12 cellular contexts compared by ENCODE assay signal in genomic region chr2:45885111-45885685, GRCh38.
DNase-seq lines count a peak whose midpoint lies in the region; ATAC-seq, FAIRE-seq and TF ChIP-seq lines count a peak whose summit lies in the region.
"Had no signal": no experiment of that assay in that cellular context is flagged by ENCODE, and none has a peak within 500 bp of the region (broad histone marks: within the 10 kb centered on the region; RNA-seq: fewer than 3 reads in every experiment).

No MANE protein-coding gene starts in this region.

- no peak for FAIRE-seq in astrocyte (lab: Jason Lieb, UNC)
- FAIRE-seq: islet of Langerhans had no signal

- no peaks in the 10 kb centered on the region for H3K36me3 Mint-ChIP-seq in astrocyte (ENCODE audit: low read depth, unreplicated experiment)

- no peaks in the 10 kb centered on the region for H3K4me1 ChIP-seq in astrocyte (ENCODE audit: insufficient read depth, low read length)
- peaks cover 0 to 34% of the 10 kb centered on the region in 2 donors for H3K4me1 ChIP-seq in thyroid gland

- peaks cover 3% of the 10 kb centered on the region for H3K4me1 Mint-ChIP-seq in astrocyte (ENCODE audit: low read depth, unreplicated experiment)

- peaks cover 11% of the 10 kb centered on the region for H4K20me1 ChIP-seq in astrocyte (ENCODE audit: insufficient read depth, low read length)

- no peak overlapping the region for H3K27ac Mint-ChIP-seq in astrocyte (ENCODE audit: unreplicated experiment)

- H3K4me2 ChIP-seq in astrocyte (ENCODE audit: low read length): no peak overlapping the region

- TF ChIP-seq POLR2A in thyroid gland (IDR thresholded peaks at IDR 0.05): no peak

- WGBS in thyroid gland, 2 donors: 62 to 74% methylated on average over 3 of the region's 3 CpGs

- ATAC-seq in HG03457 (IDR thresholded peaks at IDR 0.05; ENCODE audit: unreplicated experiment): no peak

- peak; percentile 30 for DNase-seq in NCI-H1694 treated with DMSO at 0.1 percent for 48 hours (lab: John Stamatoyannopoulos, UW)
- DNase-seq in NCI-H1694 (lab: John Stamatoyannopoulos, UW): no peak
- peak; percentile 41 for DNase-seq in astrocyte (ENCODE audit: low read depth)
- DNase-seq in inferior parietal cortex (ENCODE audit: extremely low spot score): peak; percentile 40
- no peak for DNase-seq in thyroid gland
- DNase-seq in activated T-cell treated with anti-CD3 and anti-CD28 coated beads, Interleukin-2, amount 50 U/mL, for 1 hour: no peak
- no peak for DNase-seq in NCI-H2081 (lab: John Stamatoyannopoulos, UW)
- DNase-seq: GF-D8, NCI-H446 treated with DMSO at 0.1 percent for 48 hours, trophoblast cell had no signal

- H2AFZ ChIP-seq in astrocyte (ENCODE audit: low read depth, low read length): no peak overlapping the region

- H3K9me3 Mint-ChIP-seq in astrocyte (ENCODE audit: unreplicated experiment): no peaks in the 10 kb centered on the region

- TF ChIP-seq CTCF in astrocyte (IDR thresholded peaks at IDR 0.05; ENCODE audit: insufficient read depth, low read depth, low read length): no peak
- no peak for TF ChIP-seq CTCF in thyroid gland (IDR thresholded peaks at IDR 0.05)

- no peaks in the 10 kb centered on the region for H3K79me2 ChIP-seq in astrocyte (ENCODE audit: insufficient read depth, low read length)

- intact Hi-C loops in thyroid gland (cut with DNase I): no loop called here

- H3K9ac ChIP-seq in astrocyte (ENCODE audit: low read length): no peak overlapping the region

- H3K4me3 ChIP-seq in astrocyte (ENCODE audit: insufficient read depth, low read depth, low read length) (no peak overlapping the region), thyroid gland (replicated peaks in 1 of 3) (no peak overlapping the region)

- H3K36me3 ChIP-seq in astrocyte (ENCODE audit: insufficient read depth, low read length) (no peaks in the 10 kb centered on the region), thyroid gland (no peaks in the 10 kb centered on the region)

- H3K9me3 ChIP-seq in astrocyte (ENCODE audit: insufficient read depth, low read depth, low read length) (no peaks in the 10 kb centered on the region), thyroid gland (no peaks in the 10 kb centered on the region)

- no peak overlapping the region for H3K4me3 Mint-ChIP-seq in astrocyte (ENCODE audit: unreplicated experiment)

- peaks cover 2% of the 10 kb centered on the region for H3K27me3 Mint-ChIP-seq in astrocyte (ENCODE audit: low read depth, unreplicated experiment)

- H3K27me3 ChIP-seq in astrocyte (ENCODE audit: insufficient read depth, low read length) (no peaks in the 10 kb centered on the region), thyroid gland (no peaks in the 10 kb centered on the region)

- no peak overlapping the region for H3K27ac ChIP-seq in astrocyte (ENCODE audit: low read depth, low read length)
- H3K27ac ChIP-seq in thyroid gland: peak overlapping the region in 2 of 3 donors; percentile 28 to 40

Comparison
In these comparisons a context has a peak if more than half of its experiments do, and no peak if none do; other contexts are left out.
1. DNase-seq: peak in NCI-H1694 treated with DMSO at 0.1 percent for 48 hours (single experiment), astrocyte (single experiment) and inferior parietal cortex (single experiment); none in NCI-H1694 (single experiment), thyroid gland (0 of 2), activated T-cell treated with anti-CD3 and anti-CD28 coated beads, Interleukin-2, amount 50 U/mL, for 1 hour (single experiment) and NCI-H2081 (0 of 2).